ENCODE assay signal across 9 cellular contexts in the genomic region with DNA sequence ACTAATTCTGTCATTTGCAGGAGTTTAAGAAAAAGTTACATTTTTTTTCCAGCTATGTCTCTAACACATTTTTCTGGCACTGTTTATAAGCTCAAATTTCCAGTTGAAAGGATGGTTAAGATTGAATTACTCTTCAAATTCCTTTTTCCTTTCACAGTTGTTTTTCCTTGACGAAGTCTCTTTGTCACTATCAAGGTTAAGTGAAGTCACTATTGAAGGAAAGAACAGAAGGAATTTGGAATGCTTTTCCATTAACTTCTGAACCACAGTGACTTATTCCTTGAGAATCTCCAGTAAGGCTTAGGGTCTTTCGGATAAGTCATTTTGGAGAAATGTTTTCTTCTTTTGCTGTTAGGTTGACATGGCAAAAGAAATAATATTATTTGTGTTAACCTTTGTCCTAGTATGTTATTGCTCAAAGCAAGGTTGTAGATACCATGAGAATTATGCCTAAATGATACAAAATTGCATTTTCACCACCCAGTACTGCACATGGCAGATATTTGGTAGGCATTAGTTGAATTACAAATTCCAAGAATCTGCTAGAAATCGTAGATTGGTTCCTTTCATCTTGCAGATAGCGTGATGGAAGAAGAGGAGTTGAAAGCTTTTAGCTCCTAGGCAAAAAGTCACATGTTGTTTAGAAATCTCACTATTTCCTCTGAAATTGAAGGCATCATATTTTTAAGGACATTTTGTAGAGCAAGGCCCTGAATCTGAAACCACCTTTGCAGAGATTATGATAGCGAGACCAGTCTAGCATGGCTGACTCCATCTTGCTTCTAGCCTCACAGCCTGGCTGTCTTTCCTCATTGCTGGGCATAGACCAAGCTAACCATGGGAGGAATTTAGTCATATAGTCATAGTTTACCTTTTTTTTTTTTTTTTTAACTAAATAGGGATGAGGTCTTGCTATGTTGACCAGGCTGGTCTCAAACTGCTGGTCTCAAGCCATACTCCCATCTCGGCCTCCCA. TPM values are rescaled to one million over a fixed set of nuclear protein-coding genes. Genes with fewer than 3 reads are reported as not detected.
DNase-seq lines count a peak whose midpoint lies in the region; ATAC-seq, FAIRE-seq and TF ChIP-seq lines count a peak whose summit lies in the region.
"Had no signal": no experiment of that assay in that cellular context is flagged by ENCODE, and none has a peak within 500 bp of the region (broad histone marks: within the 10 kb centered on the region; RNA-seq: fewer than 3 reads in every experiment).

No MANE protein-coding gene starts in this region.

- POLR2A ChIA-PET in A549 (lab: Yijun Ruan, JAX): interaction anchor here (0.6 kb wide), 1 partner anchor 72 kb away, joined by 4 read pairs; no protein-coding TSS in a partner anchor

- no peak for TF ChIP-seq RAD21 in A549 (conservative IDR thresholded peaks at IDR 0.05 in 1 of 2, IDR thresholded peaks at IDR 0.05 in 1 of 2)

- TF ChIP-seq CTCF in A549 (IDR thresholded peaks at IDR 0.05): no peak

- TF ChIP-seq POLR2A in A549 (IDR thresholded peaks at IDR 0.05; ENCODE audit: low read length): no peak

- H3K4me2 ChIP-seq in A549: peak overlapping the region; percentile 60

- no peaks in the 10 kb centered on the region for H3K9me3 ChIP-seq in A549

- CTCF ChIA-PET in A549 (lab: Yijun Ruan, JAX): interaction anchor here (0.6 to 1.9 kb wide), 6 partner anchors 10 to 452 kb away, joined by 3 to 9 read pairs (median 3); no protein-coding TSS in a partner anchor

- H3K4me1 ChIP-seq in A549: peaks cover 63% of the 10 kb centered on the region

- no peak for TF ChIP-seq EP300 in A549 (IDR thresholded peaks at IDR 0.05)

- WGBS in A549 (ENCODE audit: missing lambda C conversion rate): 65% methylated on average over 6 of the region's 6 CpGs

- H3K4me3 ChIP-seq in A549: no peak overlapping the region

- no peak for FAIRE-seq in A549 (lab: Jason Lieb, UNC)
- FAIRE-seq: endometrium had no signal

- H3K27ac ChIP-seq in A549: peak overlapping the region; percentile 72 to 84

- DNase-seq in A549 (ENCODE audit: low read depth in 1 of 2, low spot score in 1 of 2) (peak in 1 of 2 experiments; percentile 46), NCI-H226 (peak; percentile 22), fibroblast of peridontal ligament (ENCODE audit: extremely low read depth) (peak; percentile 78), DMS79 treated with DMSO at 0.1 percent for 48 hours (lab: John Stamatoyannopoulos, UW) (no peak), hypothalamus (lab: John Stamatoyannopoulos, UW) (no peak), RKO (ENCODE audit: low spot score) (no peak)
- DNase-seq in stimulated activated CD4-positive, alpha-beta T cell treated with anti-CD3 and anti-CD28 coated beads, Interleukin-4, amount 100 ng/mL, for 4 hours: no peak

- ATAC-seq in A549: peak in 1 of 2 experiments; percentile 10; a peak in 2 of 6 replicates
- peak; percentile 13 for ATAC-seq in GM19463 (IDR thresholded peaks at IDR 0.05; ENCODE audit: unreplicated experiment)

TF ChIP-seq in A549, 52 proteins besides CTCF, POLR2A, EP300 and RAD21:
- TF ChIP-seq FOXS1 (CRISPR knock-in tag; IDR thresholded peaks at IDR 0.05) (peak; percentile 76; the same call in 1 of the 2 replicates), CBX8 (IDR thresholded peaks at IDR 0.05) (no peak), HOXB5 (CRISPR knock-in tag; IDR thresholded peaks at IDR 0.05) (peak; percentile 92), ZSCAN20 (CRISPR knock-in tag; IDR thresholded peaks at IDR 0.05) (peak; percentile 69; the same call in 1 of the 2 replicates), EHF (CRISPR knock-in tag; IDR thresholded peaks at IDR 0.05) (peak; percentile 82), HDAC2 (IDR thresholded peaks at IDR 0.05) (no peak), FOSL2 (IDR thresholded peaks at IDR 0.05) (no peak), FOSL2 (CRISPR knock-in tag; IDR thresholded peaks at IDR 0.05) (peak; percentile 43), JUN (IDR thresholded peaks at IDR 0.05) (no peak), HEYL (CRISPR knock-in tag; IDR thresholded peaks at IDR 0.05) (peak; percentile 80; the same call in 1 of the 2 replicates), RFX5 (IDR thresholded peaks at IDR 0.05) (no peak), RNF2 (IDR thresholded peaks at IDR 0.05; ENCODE audit: borderline replicate concordance, low read depth) (no peak), HOXB13 (CRISPR knock-in tag; IDR thresholded peaks at IDR 0.05; ENCODE audit: low read depth) (peak; percentile 91), ZNF302 (CRISPR knock-in tag; IDR thresholded peaks at IDR 0.05) (peak; percentile 68; the same call in 1 of the 2 replicates), GATA3 (IDR thresholded peaks at IDR 0.05; ENCODE audit: borderline replicate concordance) (0 out of 2 replicates have a peak, but pooled peaks have one; percentile 11), NPAS2 (CRISPR knock-in tag; IDR thresholded peaks at IDR 0.05; ENCODE audit: borderline replicate concordance) (0 out of 2 replicates have a peak, but pooled peaks have one; percentile 33)
- TF ChIP-seq, protein P1, sequence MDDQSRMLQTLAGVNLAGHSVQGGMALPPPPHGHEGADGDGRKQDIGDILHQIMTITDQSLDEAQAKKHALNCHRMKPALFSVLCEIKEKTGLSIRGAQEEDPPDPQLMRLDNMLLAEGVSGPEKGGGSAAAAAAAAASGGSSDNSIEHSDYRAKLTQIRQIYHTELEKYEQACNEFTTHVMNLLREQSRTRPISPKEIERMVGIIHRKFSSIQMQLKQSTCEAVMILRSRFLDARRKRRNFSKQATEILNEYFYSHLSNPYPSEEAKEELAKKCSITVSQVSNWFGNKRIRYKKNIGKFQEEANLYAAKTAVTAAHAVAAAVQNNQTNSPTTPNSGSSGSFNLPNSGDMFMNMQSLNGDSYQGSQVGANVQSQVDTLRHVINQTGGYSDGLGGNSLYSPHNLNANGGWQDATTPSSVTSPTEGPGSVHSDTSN (IDR thresholded peaks at IDR 0.05): no peak
- TF ChIP-seq, protein P2, sequence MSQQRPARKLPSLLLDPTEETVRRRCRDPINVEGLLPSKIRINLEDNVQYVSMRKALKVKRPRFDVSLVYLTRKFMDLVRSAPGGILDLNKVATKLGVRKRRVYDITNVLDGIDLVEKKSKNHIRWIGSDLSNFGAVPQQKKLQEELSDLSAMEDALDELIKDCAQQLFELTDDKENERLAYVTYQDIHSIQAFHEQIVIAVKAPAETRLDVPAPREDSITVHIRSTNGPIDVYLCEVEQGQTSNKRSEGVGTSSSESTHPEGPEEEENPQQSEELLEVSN (IDR thresholded peaks at IDR 0.05; ENCODE audit: borderline replicate concordance, low read depth): no peak
- TF ChIP-seq, protein P3, sequence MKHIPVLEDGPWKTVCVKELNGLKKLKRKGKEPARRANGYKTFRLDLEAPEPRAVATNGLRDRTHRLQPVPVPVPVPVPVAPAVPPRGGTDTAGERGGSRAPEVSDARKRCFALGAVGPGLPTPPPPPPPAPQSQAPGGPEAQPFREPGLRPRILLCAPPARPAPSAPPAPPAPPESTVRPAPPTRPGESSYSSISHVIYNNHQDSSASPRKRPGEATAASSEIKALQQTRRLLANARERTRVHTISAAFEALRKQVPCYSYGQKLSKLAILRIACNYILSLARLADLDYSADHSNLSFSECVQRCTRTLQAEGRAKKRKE (CRISPR knock-in tag; IDR thresholded peaks at IDR 0.05; ENCODE audit: low read depth): peak; percentile 90; the same call in 1 of the 2 replicates

RNA-seq across cellular contexts. Expression of a gene that starts 42.6 kb away (rescaled TPM):
- polyA plus RNA-seq in A549 (2011; rRNA removed) (18.7 and 32.3 TPM in 2 replicates), A549 (2017; fragmentation: RNase III; extraction: RNeasy Plus Mini Kit Qiagen cat#74134 plus additional on column Dnase treatment) (47.8 to 52.2 TPM (median 50.0 TPM) in 3 replicates)
- polyA plus RNA-seq in A549 (2012; cell fraction: cytosol; rRNA removed): 15.9 and 17.6 TPM in 2 replicates
- polyA plus RNA-seq in A549 (2012; cell fraction: nucleus; rRNA removed): 14.2 and 16.8 TPM in 2 replicates
- 12.4 and 12.7 TPM in 2 replicates for polyA minus RNA-seq in A549 (2011; rRNA and poly(A)+ RNA removed)

Comparison
In these comparisons a context has a peak if more than half of its experiments do, and no peak if none do; other contexts are left out.
1. DNase-seq: peak in NCI-H226 (single experiment) and fibroblast of peridontal ligament (single experiment); none in DMS79 treated with DMSO at 0.1 percent for 48 hours (single experiment), hypothalamus (0 of 51), RKO (single experiment) and stimulated activated CD4-positive, alpha-beta T cell treated with anti-CD3 and anti-CD28 coated beads, Interleukin-4, amount 100 ng/mL, for 4 hours (0 of 2).